Comparison of ENCODE assay signal across 1 cellular context in genomic region chr1:152347116-152347728, GRCh38.
TF ChIP-seq lines count a peak whose summit lies in the region.

No MANE protein-coding gene starts in this region.

TF ChIP-seq in HepG2, 621 proteins besides CTCF, POLR2A, EP300 and RAD21:
- TF ChIP-seq MAFK (conservative IDR thresholded peaks at IDR 0.05 in 1 of 2, IDR thresholded peaks at IDR 0.05 in 1 of 2; ENCODE audit: low read length in 2 of 2) (peak; percentile 32 to 48; a peak in 1 of 4 replicates), ZFYVE20 (CRISPR knock-in tag; IDR thresholded peaks at IDR 0.05; ENCODE audit: borderline replicate concordance, low read depth) (no peak), RFXANK (CRISPR knock-in tag; IDR thresholded peaks at IDR 0.05) (no peak), ZNF329 (CRISPR knock-in tag; IDR thresholded peaks at IDR 0.05; ENCODE audit: low read depth) (no peak), ZNF577 (CRISPR knock-in tag; IDR thresholded peaks at IDR 0.05; ENCODE audit: borderline replicate concordance, low read depth) (no peak), STAG1 (CRISPR knock-in tag; IDR thresholded peaks at IDR 0.05) (peak; percentile 33), ATF3 (CRISPR knock-in tag; IDR thresholded peaks at IDR 0.05) (no peak)
TF ChIP-seq in HepG2: peak in this region for 2.
